ENCODE assay signal across 13 cellular contexts in the genomic region with DNA sequence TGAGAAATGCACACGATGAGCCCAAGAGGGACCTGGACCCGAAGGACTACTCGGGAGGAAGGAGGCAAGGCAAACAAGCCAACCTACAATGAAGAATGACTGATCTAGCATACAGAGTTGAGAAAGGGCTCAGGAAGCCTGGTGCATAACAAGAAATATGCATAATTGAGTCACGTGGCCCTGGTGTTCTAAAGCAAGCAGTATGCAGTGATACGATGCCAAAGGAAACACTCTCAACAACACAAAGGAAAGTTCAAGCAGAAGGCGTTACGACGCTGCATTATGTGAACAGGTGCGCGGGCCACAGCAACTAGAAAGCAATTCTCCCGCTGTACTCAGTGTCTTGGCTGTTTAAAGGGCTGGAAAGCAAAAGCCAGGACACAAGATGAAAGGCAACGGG.
A peak's percentile ranks its signal among the peaks of the same experiment; 100 is the strongest.
DNase-seq lines count a peak whose midpoint lies in the region; ATAC-seq and TF ChIP-seq lines count a peak whose summit lies in the region.
"Had no signal": no experiment of that assay in that cellular context is flagged by ENCODE, and none has a peak within 500 bp of the region (broad histone marks: within the 10 kb centered on the region; RNA-seq: fewer than 3 reads in every experiment).

No MANE protein-coding gene starts in this region.

- no peak overlapping the region for H2AFZ ChIP-seq in neural progenitor cell (replicated peaks)

- H3K27ac ChIP-seq in neural progenitor cell, result no peak overlapping the region
- H3K27ac ChIP-seq: thyroid gland had no signal

- H3K79me2 ChIP-seq in neural progenitor cell (ENCODE audit: low read depth), result no peaks in the 10 kb centered on the region

- no peaks in the 10 kb centered on the region for H3K36me3 Mint-ChIP-seq in neural progenitor cell

- no peaks in the 10 kb centered on the region for H3K36me3 ChIP-seq in neural progenitor cell
- H3K36me3 ChIP-seq: thyroid gland had no signal

- H3K4me1 Mint-ChIP-seq in neural progenitor cell, result peaks cover 58% of the 10 kb centered on the region

- H3K4me3 ChIP-seq in neural progenitor cell, result no peak overlapping the region
- H3K4me3 ChIP-seq: thyroid gland had no signal

- peak overlapping the region; percentile 48 for H3K27ac Mint-ChIP-seq in neural progenitor cell
- H3K27ac Mint-ChIP-seq: dendritic cell treated with granulocyte-macrophage colony-stimulating factor and Interleukin-4, amounts not matched to agents 40 ng/mL and 50 ng/mL, for 4 days had no signal

- H3K27me3 ChIP-seq in neural progenitor cell, result no peaks in the 10 kb centered on the region
- H3K27me3 ChIP-seq: thyroid gland had no signal

- H3K9me3 Mint-ChIP-seq in neural progenitor cell, result no peaks in the 10 kb centered on the region
- H3K9me3 Mint-ChIP-seq: dendritic cell treated with granulocyte-macrophage colony-stimulating factor and Interleukin-4, amounts not matched to agents 40 ng/mL and 50 ng/mL, for 4 days had no signal

- H3K9me3 ChIP-seq in neural progenitor cell (ENCODE audit: low read depth), result no peaks in the 10 kb centered on the region
- H3K9me3 ChIP-seq: thyroid gland had no signal

- no peak overlapping the region for H3K4me2 ChIP-seq in neural progenitor cell

- no peak overlapping the region for H3K9ac ChIP-seq in neural progenitor cell

- peaks cover 13% of the 10 kb centered on the region for H3F3A ChIP-seq in neural progenitor cell (ENCODE audit: low read depth)

- ATAC-seq in GM19351 (IDR thresholded peaks at IDR 0.05; ENCODE audit: unreplicated experiment) (no peak), HG03571 (IDR thresholded peaks at IDR 0.05; ENCODE audit: unreplicated experiment) (no peak), GM18520 (IDR thresholded peaks at IDR 0.05; ENCODE audit: unreplicated experiment) (no peak)

- peaks cover 39% of the 10 kb centered on the region for H3K4me1 ChIP-seq in neural progenitor cell
- H3K4me1 ChIP-seq: thyroid gland had no signal

- TF ChIP-seq CTCF in neural progenitor cell (IDR thresholded peaks at IDR 0.05), result no peak

- no peak overlapping the region for H3K4me3 Mint-ChIP-seq in neural progenitor cell
- H3K4me3 Mint-ChIP-seq: dendritic cell treated with granulocyte-macrophage colony-stimulating factor and Interleukin-4, amounts not matched to agents 40 ng/mL and 50 ng/mL, for 4 days had no signal

- H4K20me1 ChIP-seq in neural progenitor cell (ENCODE audit: low read depth), result no peaks in the 10 kb centered on the region

- H3K27me3 Mint-ChIP-seq in neural progenitor cell (ENCODE audit: insufficient read depth, low read depth), result peaks cover 7% of the 10 kb centered on the region

- DNase-seq in DMS79 treated with DMSO at 0.1 percent for 48 hours (lab: John Stamatoyannopoulos, UW) (peak; percentile 48), NCI-H2196 (lab: John Stamatoyannopoulos, UW; ENCODE audit: unreplicated experiment) (peak; percentile 55), neural progenitor cell (ENCODE audit: low spot score) (no peak), activated gamma-delta T cell (lab: John Stamatoyannopoulos, UW) (no peak)
- DNase-seq in central memory CD4-positive, alpha-beta T cell, result peak; percentile 2
- DNase-seq: Calu3; MV-4-11; stimulated activated CD4-positive, alpha-beta T cell treated with anti-CD3 and anti-CD28 coated beads, Interleukin-4, amount 100 ng/mL, for 1 hour; thyroid gland had no signal

Comparison
In these comparisons a context has a peak if more than half of its experiments do, and no peak if none do; other contexts are left out.
1. DNase-seq: peak in DMS79 treated with DMSO at 0.1 percent for 48 hours (single experiment), NCI-H2196 (single experiment) and central memory CD4-positive, alpha-beta T cell (single experiment); none in neural progenitor cell (single experiment) and activated gamma-delta T cell (single experiment).